15 cellular contexts compared by ENCODE assay signal in genomic region chr7:155000795-155001194, GRCh38. TPM values are rescaled to one million over a fixed set of nuclear protein-coding genes. Genes with fewer than 3 reads are reported as not detected.
DNase-seq lines count a peak whose midpoint lies in the region; ATAC-seq and TF ChIP-seq lines count a peak whose summit lies in the region.
"Had no signal": no experiment of that assay in that cellular context is flagged by ENCODE, and none has a peak within 500 bp of the region (broad histone marks: within the 10 kb centered on the region; RNA-seq: fewer than 3 reads in every experiment).

No MANE protein-coding gene starts in this region.

- H3K23me2 ChIP-seq in H9 (ENCODE audit: insufficient read length, low read depth, low read length, poor library complexity, severe bottlenecking): peaks cover 9% of the 10 kb centered on the region

- WGBS in H9 (ENCODE audit: extremely low coverage, insufficient read length, low lambda C conversion rate): no CpG with 5 or more reads among the region's 2 CpGs
- 77% methylated on average over 2 of the region's 2 CpGs for WGBS in smooth muscle cell (ENCODE audit: low lambda C conversion rate)

- no peaks in the 10 kb centered on the region for H3K9me3 Mint-ChIP-seq in activated naive CD4-positive, alpha-beta T cell treated with anti-CD3 and anti-CD28 coated beads, Interleukin-2, amount 10 ng/mL, durations not matched to agents 7 days and 5 days
- H3K9me3 Mint-ChIP-seq in H9 (no peaks in the 10 kb centered on the region; a peak in 1 of 5 replicates), neural progenitor cell (no peaks in the 10 kb centered on the region)

- no peak for ATAC-seq in GM18861 (IDR thresholded peaks at IDR 0.05; ENCODE audit: unreplicated experiment)
- ATAC-seq: heart right ventricle, upper lobe of right lung had no signal

- H3K9ac ChIP-seq in H9 (ENCODE audit: extremely low read depth, insufficient read length, low read length): no peak overlapping the region
- no peak overlapping the region for H3K9ac ChIP-seq in neural progenitor cell
- no peak overlapping the region for H3K9ac ChIP-seq in smooth muscle cell (ENCODE audit: low read depth)

- no peak overlapping the region for H3K4ac ChIP-seq in H9 (ENCODE audit: low read depth, low read length)

- no peak overlapping the region for H3K14ac ChIP-seq in H9 (ENCODE audit: insufficient read depth, low read length)

- H4K5ac ChIP-seq in H9 (ENCODE audit: insufficient read length, low read depth, low read length): no peak overlapping the region

- H3K79me2 ChIP-seq in H9 (ENCODE audit: insufficient read depth, low read length) (peaks cover 21% of the 10 kb centered on the region; the same call in 1 of the 2 replicates), neural progenitor cell (ENCODE audit: low read depth) (peaks cover 82% of the 10 kb centered on the region), smooth muscle cell (ENCODE audit: low read depth) (peaks cover 22% of the 10 kb centered on the region)

- H3K4me1 Mint-ChIP-seq in activated naive CD4-positive, alpha-beta T cell treated with anti-CD3 and anti-CD28 coated beads, Interleukin-2, amount 10 ng/mL, durations not matched to agents 7 days and 5 days: peaks cover 13% of the 10 kb centered on the region
- H3K4me1 Mint-ChIP-seq in H9 (peaks cover 32 to 34% of the 10 kb centered on the region in 2 experiments), neural progenitor cell (peaks cover 15% of the 10 kb centered on the region)

- TF ChIP-seq CTCF in H9 (conservative IDR thresholded peaks at IDR 0.05) (peak; percentile 63), neural progenitor cell (IDR thresholded peaks at IDR 0.05) (peak; percentile 11), smooth muscle cell (IDR thresholded peaks at IDR 0.05; ENCODE audit: borderline replicate concordance, insufficient read depth, poor library complexity, severe bottlenecking) (no peak)

- no peak overlapping the region for H2BK120ac ChIP-seq in H9 (ENCODE audit: low read depth, low read length, poor library complexity, severe bottlenecking)

- no peak overlapping the region for H3K27ac Mint-ChIP-seq in activated naive CD4-positive, alpha-beta T cell treated with anti-CD3 and anti-CD28 coated beads, Interleukin-2, amount 10 ng/mL, durations not matched to agents 7 days and 5 days
- H3K27ac Mint-ChIP-seq in H9 (no peak overlapping the region), neural progenitor cell (no peak overlapping the region)

- no peak overlapping the region for H2BK15ac ChIP-seq in H9 (ENCODE audit: low read depth, low read length)

- H4K91ac ChIP-seq in H9 (ENCODE audit: insufficient read length, low read depth, low read length): no peak overlapping the region

- no peaks in the 10 kb centered on the region for H3K36me3 ChIP-seq in neural progenitor cell
- H3K36me3 ChIP-seq in smooth muscle cell (ENCODE audit: low read depth): peaks cover 3% of the 10 kb centered on the region

- H3K9me3 ChIP-seq in H9 (ENCODE audit: control insufficient read depth, low read depth, low read length) (no peaks in the 10 kb centered on the region), neural progenitor cell (ENCODE audit: low read depth) (no peaks in the 10 kb centered on the region), smooth muscle cell (replicated peaks; ENCODE audit: low read depth) (no peaks in the 10 kb centered on the region)
- H3K9me3 ChIP-seq: esophagus muscularis mucosa, heart right ventricle, SJCRH30, upper lobe of right lung had no signal

- CTCF ChIA-PET in activated naive CD4-positive, alpha-beta T cell treated with anti-CD3 and anti-CD28 coated beads, Interleukin-2, amount 10 ng/mL, durations not matched to agents 7 days and 5 days (lab: Charles Lee): interaction anchor here (1.0 to 1.3 kb wide), 2 partner anchors 9 to 10 kb away, joined by 5 read pairs; no protein-coding TSS in a partner anchor

- no peak overlapping the region for H2BK12ac ChIP-seq in H9 (ENCODE audit: insufficient read length, low read depth, low read length)

- no peak overlapping the region for H3K4me3 Mint-ChIP-seq in activated naive CD4-positive, alpha-beta T cell treated with anti-CD3 and anti-CD28 coated beads, Interleukin-2, amount 10 ng/mL, durations not matched to agents 7 days and 5 days
- no peak overlapping the region for H3K4me3 Mint-ChIP-seq in H9
- H3K4me3 Mint-ChIP-seq in neural progenitor cell: no peak overlapping the region

- no peak overlapping the region for H3K27ac ChIP-seq in H9 (ENCODE audit: insufficient read length, low read depth, low read length)
- H3K27ac ChIP-seq in neural progenitor cell: no peak overlapping the region
- no peak overlapping the region for H3K27ac ChIP-seq in smooth muscle cell (ENCODE audit: low read depth)
- H3K27ac ChIP-seq: esophagus muscularis mucosa, heart right ventricle, SJCRH30, upper lobe of right lung had no signal

- H3T11ph ChIP-seq in H9 (ENCODE audit: low read length): no peak overlapping the region

- H4K20me1 ChIP-seq in H9 (ENCODE audit: control insufficient read depth, insufficient read depth, insufficient read length) (no peaks in the 10 kb centered on the region), neural progenitor cell (ENCODE audit: low read depth) (peaks cover 42% of the 10 kb centered on the region), smooth muscle cell (ENCODE audit: low read depth) (peaks cover 20% of the 10 kb centered on the region)

- H4K8ac ChIP-seq in H9 (replicated peaks; ENCODE audit: insufficient read length, low read depth, low read length): no peak overlapping the region

- no peak overlapping the region for H2AFZ ChIP-seq in H9 (ENCODE audit: low read length)
- H2AFZ ChIP-seq in neural progenitor cell (replicated peaks): no peak overlapping the region
- H2AFZ ChIP-seq in smooth muscle cell (ENCODE audit: low read depth): no peak overlapping the region

- peaks cover 17% of the 10 kb centered on the region for H3F3A ChIP-seq in neural progenitor cell (ENCODE audit: low read depth)
- H3F3A ChIP-seq in smooth muscle cell (ENCODE audit: low read depth): no peaks in the 10 kb centered on the region

- H3K79me1 ChIP-seq in H9 (ENCODE audit: insufficient read depth, low read depth, low read length, poor library complexity, severe bottlenecking): no peaks in the 10 kb centered on the region

- H3K56ac ChIP-seq in H9 (ENCODE audit: insufficient read length, low read depth, low read length): no peak overlapping the region

- H2BK5ac ChIP-seq in H9 (ENCODE audit: insufficient read length, low read length): no peak overlapping the region

- H3K36me3 Mint-ChIP-seq in activated naive CD4-positive, alpha-beta T cell treated with anti-CD3 and anti-CD28 coated beads, Interleukin-2, amount 10 ng/mL, durations not matched to agents 7 days and 5 days: peaks cover 18% of the 10 kb centered on the region
- peaks cover 6 to 25% (median 10%) of the 10 kb centered on the region in 3 experiments; a peak in 5 of 7 replicates for H3K36me3 Mint-ChIP-seq in H9 (ENCODE audit: insufficient read depth in 1 of 3, low read depth in 3 of 3)
- H3K36me3 Mint-ChIP-seq in neural progenitor cell: peaks cover 12% of the 10 kb centered on the region

- H3K27me3 ChIP-seq in H9 (ENCODE audit: insufficient read depth, low read length): no peaks in the 10 kb centered on the region
- no peaks in the 10 kb centered on the region for H3K27me3 ChIP-seq in neural progenitor cell
- no peaks in the 10 kb centered on the region for H3K27me3 ChIP-seq in smooth muscle cell (ENCODE audit: low read depth)
- H3K27me3 ChIP-seq: esophagus muscularis mucosa, heart right ventricle, SJCRH30, upper lobe of right lung had no signal

- no peak overlapping the region for H3K18ac ChIP-seq in H9 (ENCODE audit: insufficient read length, low read depth, low read length)

- H2BK20ac ChIP-seq in H9 (ENCODE audit: low read depth, low read length, poor library complexity, severe bottlenecking): no peak overlapping the region

- H3K27me3 Mint-ChIP-seq in activated naive CD4-positive, alpha-beta T cell treated with anti-CD3 and anti-CD28 coated beads, Interleukin-2, amount 10 ng/mL, durations not matched to agents 7 days and 5 days: no peaks in the 10 kb centered on the region
- H3K27me3 Mint-ChIP-seq in H9 (ENCODE audit: low read depth) (no peaks in the 10 kb centered on the region), neural progenitor cell (ENCODE audit: insufficient read depth, low read depth) (peaks cover 6% of the 10 kb centered on the region)

- H2AK5ac ChIP-seq in H9 (ENCODE audit: insufficient read length, low read length): no peak overlapping the region

- H3K4me1 ChIP-seq in H9 (ENCODE audit: insufficient read depth, low read length): peaks cover 8% of the 10 kb centered on the region
- H3K4me1 ChIP-seq in neural progenitor cell: peaks cover 12% of the 10 kb centered on the region
- peaks cover 6% of the 10 kb centered on the region for H3K4me1 ChIP-seq in smooth muscle cell (ENCODE audit: low read depth)
- H3K4me1 ChIP-seq: SJCRH30 had no signal

- H3K4me2 ChIP-seq in H9 (ENCODE audit: insufficient read depth, insufficient read length, low read length) (no peak overlapping the region), neural progenitor cell (no peak overlapping the region), smooth muscle cell (no peak overlapping the region)

- DNase-seq in activated naive CD4-positive, alpha-beta T cell treated with anti-CD3 and anti-CD28 coated beads, Interleukin-2, amount 10 ng/mL, durations not matched to agents 7 days and 5 days: peak; percentile 33
- no peak for DNase-seq in activated naive CD4-positive, alpha-beta T cell (lab: John Stamatoyannopoulos, UW)
- DNase-seq in H9: no peak
- peak; percentile 27 for DNase-seq in SW480 (ENCODE audit: low spot score)
- DNase-seq in neural progenitor cell (ENCODE audit: low spot score): no peak
- no peak for DNase-seq in SIG-M5 (lab: John Stamatoyannopoulos, UW)
- no peak for DNase-seq in smooth muscle cell (lab: John Stamatoyannopoulos, UW; ENCODE audit: unreplicated experiment)
- DNase-seq: activated CD8-positive, alpha-beta memory T cell treated with anti-CD3 and anti-CD28 coated beads, Interleukin-2, amount 50 U/mL, for 4 hours; DMS79; heart right ventricle; NCI-H1694; SJCRH30; upper lobe of right lung had no signal

- H3K23ac ChIP-seq in H9 (ENCODE audit: insufficient read length, low read depth, low read length): no peak overlapping the region

- H3K4me3 ChIP-seq in neural progenitor cell (no peak overlapping the region), smooth muscle cell (no peak overlapping the region)
- H3K4me3 ChIP-seq: esophagus muscularis mucosa, SJCRH30 had no signal

RNA-seq across cellular contexts. Expression of gene PAXIP1, which starts 2.1 kb away (rescaled TPM):
- total RNA-seq in H9 (2021) (31.0 and 32.6 TPM in 2 replicates), neural progenitor cell (ENCODE audit: low replicate concordance) (22.3 and 26.1 TPM in 2 replicates), smooth muscle cell (7.1 and 10.5 TPM in 2 replicates)
- polyA plus RNA-seq in smooth muscle cell: 1.8 and 2.6 TPM in 2 replicates

Comparison
In these comparisons a context has a peak if more than half of its experiments do, and no peak if none do; other contexts are left out.
1. DNase-seq: peak in activated naive CD4-positive, alpha-beta T cell treated with anti-CD3 and anti-CD28 coated beads, Interleukin-2, amount 10 ng/mL, durations not matched to agents 7 days and 5 days (single experiment) and SW480 (single experiment); none in activated naive CD4-positive, alpha-beta T cell (0 of 4), H9 (single experiment), neural progenitor cell (single experiment), SIG-M5 (single experiment) and smooth muscle cell (single experiment).